Comparison of ENCODE assay signal across 17 cellular contexts in the genomic region with DNA sequence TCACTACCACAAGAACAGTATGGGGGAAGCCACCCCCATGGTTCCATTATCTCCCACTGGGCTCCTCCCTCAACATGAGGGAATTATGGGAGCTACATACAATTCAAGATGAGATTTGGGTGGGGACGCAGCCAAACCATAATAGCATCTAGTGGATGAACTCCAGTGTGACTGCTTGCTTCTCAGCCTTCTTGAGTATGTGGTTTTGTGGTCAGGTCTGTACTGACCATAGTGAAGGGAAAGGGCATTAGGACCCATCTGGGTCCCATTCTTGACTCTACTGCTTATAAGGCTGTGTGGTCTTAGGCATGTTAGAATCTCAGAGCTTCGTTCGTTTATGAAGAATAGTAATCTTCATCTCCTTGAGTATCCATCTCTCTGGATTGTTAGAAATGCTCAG.
"Had no signal": no experiment of that assay in that cellular context is flagged by ENCODE, and none has a peak within 500 bp of the region (broad histone marks: within the 10 kb centered on the region; RNA-seq: fewer than 3 reads in every experiment).

No MANE protein-coding gene starts in this region.

- H3K9me3 Mint-ChIP-seq: activated naive CD4-positive, alpha-beta T cell treated with anti-CD3 and anti-CD28 coated beads, Interleukin-2, amount 50 U/mL, for 24 hours; naive thymus-derived CD8-positive, alpha-beta T cell; stimulated activated memory B cell treated with anti-CD40 and anti-IgM and Interleukin-4, amounts not matched to agents 10 μg/mL and 1 μg/mL and 100 μg/mL, for 72 hours had no signal

- ATAC-seq: body of pancreas; gastroesophageal sphincter; naive thymus-derived CD8-positive, alpha-beta T cell; stimulated activated memory B cell treated with anti-CD40 and anti-IgM and Interleukin-4, amounts not matched to agents 10 μg/mL and 1 μg/mL and 100 μg/mL, for 72 hours had no signal

- H3K4me3 ChIP-seq: body of pancreas, gastroesophageal sphincter, heart right ventricle, right lobe of liver, smooth muscle cell had no signal

- H3K9ac ChIP-seq: parathyroid adenoma had no signal

- H2AFZ ChIP-seq: parathyroid adenoma had no signal

- H3K36me3 Mint-ChIP-seq: activated naive CD4-positive, alpha-beta T cell treated with anti-CD3 and anti-CD28 coated beads, Interleukin-2, amount 50 U/mL, for 24 hours; naive thymus-derived CD8-positive, alpha-beta T cell; stimulated activated memory B cell treated with anti-CD40 and anti-IgM and Interleukin-4, amounts not matched to agents 10 μg/mL and 1 μg/mL and 100 μg/mL, for 72 hours had no signal

- DNase-seq: activated CD4-positive, alpha-beta T cell treated with anti-CD3 and anti-CD28 coated beads for 1 hour; activated gamma-delta T cell; body of pancreas; caudate nucleus; heart right ventricle; mesendoderm; naive thymus-derived CD8-positive, alpha-beta T cell; right lobe of liver; stimulated activated CD4-positive, alpha-beta T cell treated with anti-CD3 and anti-CD28 coated beads, Interleukin-4, amount 100 ng/mL, for 24 hours; SW 1271; T-helper 2 cell; WERI-Rb-1 had no signal

- H3K4me1 Mint-ChIP-seq: activated naive CD4-positive, alpha-beta T cell treated with anti-CD3 and anti-CD28 coated beads, Interleukin-2, amount 50 U/mL, for 24 hours; naive thymus-derived CD8-positive, alpha-beta T cell; stimulated activated memory B cell treated with anti-CD40 and anti-IgM and Interleukin-4, amounts not matched to agents 10 μg/mL and 1 μg/mL and 100 μg/mL, for 72 hours had no signal

- H3K27me3 Mint-ChIP-seq: stimulated activated memory B cell treated with anti-CD40 and anti-IgM and Interleukin-4, amounts not matched to agents 10 μg/mL and 1 μg/mL and 100 μg/mL, for 72 hours had no signal

- H3K4me3 Mint-ChIP-seq: activated naive CD4-positive, alpha-beta T cell treated with anti-CD3 and anti-CD28 coated beads, Interleukin-2, amount 50 U/mL, for 24 hours; naive thymus-derived CD8-positive, alpha-beta T cell; stimulated activated memory B cell treated with anti-CD40 and anti-IgM and Interleukin-4, amounts not matched to agents 10 μg/mL and 1 μg/mL and 100 μg/mL, for 72 hours had no signal

- H3K4me2 ChIP-seq: smooth muscle cell had no signal

- H3K79me2 ChIP-seq: parathyroid adenoma had no signal

- H3K9me3 ChIP-seq: body of pancreas, gastroesophageal sphincter, heart right ventricle, right lobe of liver had no signal

- H3K27ac ChIP-seq: body of pancreas, gastroesophageal sphincter, heart right ventricle, parathyroid adenoma, right lobe of liver, WERI-Rb-1 had no signal

- H3K27me3 ChIP-seq: body of pancreas, gastroesophageal sphincter, heart right ventricle, right lobe of liver had no signal

- H3K27ac Mint-ChIP-seq: activated naive CD4-positive, alpha-beta T cell treated with anti-CD3 and anti-CD28 coated beads, Interleukin-2, amount 50 U/mL, for 24 hours; stimulated activated memory B cell treated with anti-CD40 and anti-IgM and Interleukin-4, amounts not matched to agents 10 μg/mL and 1 μg/mL and 100 μg/mL, for 72 hours had no signal

- H3K4me1 ChIP-seq: gastroesophageal sphincter, parathyroid adenoma, right lobe of liver had no signal
